In genomic region chr5:150148408-150148927, GRCh38 we compare ENCODE assay signal across 13 cellular contexts. TPM values are rescaled to one million over a fixed set of nuclear protein-coding genes. Genes with fewer than 3 reads are reported as not detected.
DNase-seq lines count a peak whose midpoint lies in the region; FAIRE-seq and TF ChIP-seq lines count a peak whose summit lies in the region.
"Had no signal": no experiment of that assay in that cellular context is flagged by ENCODE, and none has a peak within 500 bp of the region (broad histone marks: within the 10 kb centered on the region; RNA-seq: fewer than 3 reads in every experiment).

No MANE protein-coding gene starts in this region.

- H3K4me3 ChIP-seq in GM23248: no peak overlapping the region
- peak overlapping the region; percentile 68 for H3K4me3 ChIP-seq in adipocyte (ENCODE audit: low read length)
- no peak overlapping the region for H3K4me3 ChIP-seq in kidney (ENCODE audit: low read length in 2 of 2)
- no peak overlapping the region for H3K4me3 ChIP-seq in smooth muscle cell

- H3K27me3 ChIP-seq in GM23248 (replicated peaks; ENCODE audit: insufficient read depth): no peaks in the 10 kb centered on the region
- no peaks in the 10 kb centered on the region for H3K27me3 ChIP-seq in adipocyte (replicated peaks; ENCODE audit: control insufficient read depth, insufficient read depth, low read length)
- H3K27me3 ChIP-seq in smooth muscle cell (ENCODE audit: low read depth): no peaks in the 10 kb centered on the region

- no peaks in the 10 kb centered on the region for H3K9me3 Mint-ChIP-seq in activated T-cell treated with anti-CD3 and anti-CD28 coated beads, Interleukin-2, amount 50 U/mL, for 24 hours
- H3K9me3 Mint-ChIP-seq: activated T-helper 17 cell treated with anti-CD3 and anti-CD28 coated beads, Interleukin-2, amount 50 U/mL, for 72 hours had no signal

- H3K36me3 ChIP-seq in GM23248 (ENCODE audit: low read depth): 0 out of 2 replicates have a peak, but pooled peaks cover 5% of the 10 kb centered on the region
- H3K36me3 ChIP-seq in adipocyte (ENCODE audit: control insufficient read depth, insufficient read depth, low read length, severe bottlenecking): peaks cover 11% of the 10 kb centered on the region
- no peaks in the 10 kb centered on the region for H3K36me3 ChIP-seq in kidney (ENCODE audit: control insufficient read depth in 1 of 2, insufficient read depth in 2 of 2, low read length in 2 of 2)
- H3K36me3 ChIP-seq in smooth muscle cell (ENCODE audit: low read depth): no peaks in the 10 kb centered on the region

- no peak overlapping the region for H3K4me3 Mint-ChIP-seq in activated T-cell treated with anti-CD3 and anti-CD28 coated beads, Interleukin-2, amount 50 U/mL, for 24 hours
- H3K4me3 Mint-ChIP-seq: activated T-helper 17 cell treated with anti-CD3 and anti-CD28 coated beads, Interleukin-2, amount 50 U/mL, for 72 hours had no signal

- H3K4me2 ChIP-seq in GM23248 (ENCODE audit: unreplicated experiment): peak overlapping the region; percentile 30
- peak overlapping the region; percentile 94 for H3K4me2 ChIP-seq in smooth muscle cell

- H3K9me3 ChIP-seq in GM23248 (ENCODE audit: low read depth): no peaks in the 10 kb centered on the region
- H3K9me3 ChIP-seq in adipocyte (ENCODE audit: control insufficient read depth, low read length): no peaks in the 10 kb centered on the region
- no peaks in the 10 kb centered on the region for H3K9me3 ChIP-seq in kidney (ENCODE audit: control insufficient read depth in 1 of 2, low read length in 2 of 2)
- H3K9me3 ChIP-seq in smooth muscle cell (replicated peaks; ENCODE audit: low read depth): no peaks in the 10 kb centered on the region

- H4K20me1 ChIP-seq in GM23248 (ENCODE audit: insufficient read depth): peaks cover 3% of the 10 kb centered on the region; the same call in 1 of the 2 replicates
- peaks cover 77% of the 10 kb centered on the region for H4K20me1 ChIP-seq in smooth muscle cell (ENCODE audit: low read depth)

- DNase-seq in GM23248: peak; percentile 87
- DNase-seq in adipocyte (ENCODE audit: low read depth): no peak
- no peak for DNase-seq in kidney
- DNase-seq in smooth muscle cell (lab: John Stamatoyannopoulos, UW; ENCODE audit: unreplicated experiment): no peak
- DNase-seq in superior temporal gyrus (ENCODE audit: extremely low spot score): no peak
- DNase-seq in Kasumi-1 (lab: John Stamatoyannopoulos, UW): no peak
- DNase-seq in activated T-cell treated with anti-CD3 and anti-CD28 coated beads, Interleukin-2, amount 50 U/mL, for 24 hours: no peak
- DNase-seq: MV-4-11, NCI-H510A treated with DMSO at 0.1 percent for 48 hours had no signal

- 55 to 63% methylated on average over 4 of the region's 4 CpGs for WGBS in GM23248 (ENCODE audit: low coverage in 1 of 2, low lambda C conversion rate in 2 of 2, missing lambda C conversion rate in 2 of 2), 2 experiments
- WGBS in smooth muscle cell (ENCODE audit: low lambda C conversion rate): 92% methylated on average over 4 of the region's 4 CpGs

- H3K4me1 Mint-ChIP-seq in activated T-cell treated with anti-CD3 and anti-CD28 coated beads, Interleukin-2, amount 50 U/mL, for 24 hours (ENCODE audit: low read depth): no peaks in the 10 kb centered on the region
- H3K4me1 Mint-ChIP-seq: activated T-helper 17 cell treated with anti-CD3 and anti-CD28 coated beads, Interleukin-2, amount 50 U/mL, for 72 hours had no signal

- H2AFZ ChIP-seq in GM23248 (no peak overlapping the region), smooth muscle cell (ENCODE audit: low read depth) (no peak overlapping the region)

- peak overlapping the region; percentile 60 for H3K9ac ChIP-seq in GM23248
- H3K9ac ChIP-seq in adipocyte (ENCODE audit: low read length): peak overlapping the region; percentile 91
- no peak overlapping the region for H3K9ac ChIP-seq in kidney (ENCODE audit: low read length in 2 of 2)
- peak overlapping the region; percentile 10 for H3K9ac ChIP-seq in smooth muscle cell (ENCODE audit: low read depth)

- H3K9me2 ChIP-seq in GM23248 (ENCODE audit: insufficient read depth): no peaks in the 10 kb centered on the region

- in situ Hi-C loops in GM23248 (cut with MboI): no loop called here

- no peak for FAIRE-seq in kidney (lab: Jason Lieb, UNC)
- FAIRE-seq: frontal cortex had no signal

- H3K4me1 ChIP-seq in GM23248 (ENCODE audit: insufficient read depth) (peaks cover 76% of the 10 kb centered on the region), adipocyte (ENCODE audit: control insufficient read depth, insufficient read depth, low read length) (peaks cover 96% of the 10 kb centered on the region), kidney (ENCODE audit: control insufficient read depth in 1 of 2, insufficient read depth in 1 of 2, low read depth in 1 of 2, low read length in 2 of 2) (peaks cover 0 to 24% of the 10 kb centered on the region in 2 donors), smooth muscle cell (ENCODE audit: low read depth) (peaks cover 64% of the 10 kb centered on the region)

- H3K27ac ChIP-seq in GM23248 (peak overlapping the region; percentile 76), kidney (ENCODE audit: low read depth in 2 of 2, low read length in 2 of 2) (peak overlapping the region; percentile 1 to 82), smooth muscle cell (ENCODE audit: low read depth) (peak overlapping the region; percentile 100)
- H3K27ac ChIP-seq: VCaP had no signal

- intact Hi-C loops in kidney (cut with DNase I): no loop called here

- H3F3A ChIP-seq in GM23248 (ENCODE audit: insufficient read depth) (peaks cover 67% of the 10 kb centered on the region), smooth muscle cell (ENCODE audit: low read depth) (peaks cover 26% of the 10 kb centered on the region)

- no peaks in the 10 kb centered on the region for H3K27me3 Mint-ChIP-seq in activated T-cell treated with anti-CD3 and anti-CD28 coated beads, Interleukin-2, amount 50 U/mL, for 24 hours

- H3K27ac Mint-ChIP-seq in activated T-cell treated with anti-CD3 and anti-CD28 coated beads, Interleukin-2, amount 50 U/mL, for 24 hours: no peak overlapping the region
- H3K27ac Mint-ChIP-seq: activated T-helper 17 cell treated with anti-CD3 and anti-CD28 coated beads, Interleukin-2, amount 50 U/mL, for 72 hours had no signal

- no peaks in the 10 kb centered on the region for H3K36me3 Mint-ChIP-seq in activated T-cell treated with anti-CD3 and anti-CD28 coated beads, Interleukin-2, amount 50 U/mL, for 24 hours (ENCODE audit: low read depth)

- peaks cover 86% of the 10 kb centered on the region for H3K79me2 ChIP-seq in GM23248 (ENCODE audit: insufficient read depth)
- H3K79me2 ChIP-seq in smooth muscle cell (ENCODE audit: low read depth): peaks cover 84% of the 10 kb centered on the region

- TF ChIP-seq CTCF in kidney (IDR thresholded peaks at IDR 0.05; ENCODE audit: borderline replicate concordance, extremely low read depth, insufficient read depth): no peak
- no peak for TF ChIP-seq CTCF in smooth muscle cell (IDR thresholded peaks at IDR 0.05; ENCODE audit: borderline replicate concordance, insufficient read depth, poor library complexity, severe bottlenecking)

RNA-seq across cellular contexts. Expression of gene PDGFRB, which starts 7.2 kb away (rescaled TPM):
- total RNA-seq in GM23248 (2014; rRNA removed; shearing (Covaris generic)): 189 and 205 TPM in 2 replicates
- 155 and 163 TPM in 2 replicates for polyA plus RNA-seq in GM23248 (2016; fragmentation: Nextera tagmentation; extraction: Ambion mirVana)
- 104 TPM for total RNA-seq in kidney
- 50.4 TPM for polyA plus RNA-seq in kidney (ENCODE audit: insufficient read depth, low read depth, low replicate concordance)
- total RNA-seq in smooth muscle cell: 362 and 370 TPM in 2 replicates
- polyA plus RNA-seq in smooth muscle cell: 390 and 522 TPM in 2 replicates

RNA-seq across cellular contexts. Expression of gene CDX1, which starts 18.1 kb away (rescaled TPM):
- total RNA-seq in GM23248 (2014; rRNA removed; shearing (Covaris generic)): not detected in 2 replicates
- polyA plus RNA-seq in GM23248 (2016; fragmentation: Nextera tagmentation; extraction: Ambion mirVana) (0.19 TPM in 1 of 2 replicates, not detected in the other), kidney (ENCODE audit: insufficient read depth, low read depth, low replicate concordance) (0.39 TPM), smooth muscle cell (5.0 and 8.5 TPM in 2 replicates)
- total RNA-seq in kidney (not detected), smooth muscle cell (1.4 and 3.9 TPM in 2 replicates)
- total RNA-seq: activated T-helper 17 cell treated with anti-CD3 and anti-CD28 coated beads, Interleukin-2, amount 50 U/mL, for 72 hours; frontal cortex; renal cortical epithelial cell had no signal

RNA-seq across cellular contexts. Expression of gene SLC6A7, which starts 41.4 kb away (rescaled TPM):
- not detected in 2 replicates for total RNA-seq in GM23248 (2014; rRNA removed; shearing (Covaris generic))
- polyA plus RNA-seq in GM23248 (2016; fragmentation: Nextera tagmentation; extraction: Ambion mirVana) (not detected in 2 replicates), kidney (ENCODE audit: insufficient read depth, low read depth, low replicate concordance) (not detected), smooth muscle cell (0.10 TPM in 1 of 2 replicates, not detected in the other)
- total RNA-seq in kidney (not detected), smooth muscle cell (not detected in 2 replicates)
- total RNA-seq: activated T-helper 17 cell treated with anti-CD3 and anti-CD28 coated beads, Interleukin-2, amount 50 U/mL, for 72 hours; renal cortical epithelial cell had no signal

Comparison
In these comparisons a context has a peak if more than half of its experiments do, and no peak if none do; other contexts are left out.
1. H3K27ac ChIP-seq: peak in every context shown above with its lines; median percentile 100 in smooth muscle cell; 76 in GM23248; 42 in kidney.
2. H3K9ac ChIP-seq: peak in GM23248 (single experiment), adipocyte (single experiment) and smooth muscle cell (single experiment); none in kidney (0 of 2).